ENCODE assay signal across 16 cellular contexts in genomic region chr4:111399523-111400135, GRCh38.
DNase-seq lines count a peak whose midpoint lies in the region; ATAC-seq, FAIRE-seq and TF ChIP-seq lines count a peak whose summit lies in the region.
"Had no signal": no experiment of that assay in that cellular context is flagged by ENCODE, and none has a peak within 500 bp of the region (broad histone marks: within the 10 kb centered on the region; RNA-seq: fewer than 3 reads in every experiment).

No MANE protein-coding gene starts in this region.

- TF ChIP-seq CTCF in brain (conservative IDR thresholded peaks at IDR 0.05) = no peak
- TF ChIP-seq CTCF in nephron (IDR thresholded peaks at IDR 0.05; ENCODE audit: unreplicated experiment in 3 of 3) = no peak
- no peak for TF ChIP-seq CTCF in pancreas (IDR thresholded peaks at IDR 0.05)
- no peak for TF ChIP-seq CTCF in body of pancreas (IDR thresholded peaks at IDR 0.05)

- no peak overlapping the region for H3K4me3 ChIP-seq in pancreas
- no peak overlapping the region for H3K4me3 ChIP-seq in body of pancreas
- H3K4me3 ChIP-seq: BLaER1, tibial artery had no signal

- intact Hi-C loops in pancreas (cut with DNase I) = no loop called here
- intact Hi-C loops in body of pancreas (cut with DNase I) = no loop called here

- H3K4me1 ChIP-seq in pancreas (no peaks in the 10 kb centered on the region), body of pancreas (no peaks in the 10 kb centered on the region)
- H3K4me1 ChIP-seq: BLaER1, parathyroid adenoma had no signal

- H3K27me3 ChIP-seq in pancreas (no peaks in the 10 kb centered on the region), body of pancreas (no peaks in the 10 kb centered on the region)
- H3K27me3 ChIP-seq: BLaER1, tibial artery had no signal

- H3K27ac Mint-ChIP-seq in brain (peak overlapping the region in 4 of 5 experiments; percentile 46 to 88 (median 72)), nephron (peak overlapping the region; percentile 15 to 86 (median 82))
- H3K27ac Mint-ChIP-seq: activated T-helper 1 cell treated with anti-CD3 and anti-CD28 coated beads, Interleukin-12 subunit alpha, Interleukin-12 subunit beta, Interleukin-2, Interleukin-4 antibody, amounts not matched to agents 30 ng/mL and 10 ng/mL and 1 ng/mL, durations not matched to agents 14 hours and 24 hours and 36 hours; dendritic cell treated with granulocyte-macrophage colony-stimulating factor and Interleukin-4, amounts not matched to agents 40 ng/mL and 50 ng/mL, for 4 days had no signal

- H3K9me3 Mint-ChIP-seq in brain (peaks cover 0 to 4% (median 3%) of the 10 kb centered on the region in 5 experiments), nephron (peaks cover 2% of the 10 kb centered on the region)
- H3K9me3 Mint-ChIP-seq: activated T-helper 1 cell treated with anti-CD3 and anti-CD28 coated beads, Interleukin-12 subunit alpha, Interleukin-12 subunit beta, Interleukin-2, Interleukin-4 antibody, amounts not matched to agents 30 ng/mL and 10 ng/mL and 1 ng/mL, durations not matched to agents 14 hours and 24 hours and 36 hours; dendritic cell treated with granulocyte-macrophage colony-stimulating factor and Interleukin-4, amounts not matched to agents 40 ng/mL and 50 ng/mL, for 4 days had no signal

- H3K36me3 ChIP-seq in pancreas = no peaks in the 10 kb centered on the region
- no peaks in the 10 kb centered on the region for H3K36me3 ChIP-seq in body of pancreas (replicated peaks in 1 of 2; ENCODE audit: insufficient read depth in 1 of 2, low read depth in 2 of 2)
- H3K36me3 ChIP-seq: BLaER1, tibial artery had no signal

- WGBS in pancreas, 2 donors = 45 to 52% methylated on average over 3 of the region's 3 CpGs
- 45 to 54% methylated on average over 3 of the region's 3 CpGs for WGBS in body of pancreas, 2 donors

- H3K4me3 Mint-ChIP-seq in brain = peak overlapping the region in 2 of 5 experiments; percentile 13 to 19
- H3K4me3 Mint-ChIP-seq in nephron = no peak overlapping the region
- H3K4me3 Mint-ChIP-seq: activated T-helper 1 cell treated with anti-CD3 and anti-CD28 coated beads, Interleukin-12 subunit alpha, Interleukin-12 subunit beta, Interleukin-2, Interleukin-4 antibody, amounts not matched to agents 30 ng/mL and 10 ng/mL and 1 ng/mL, durations not matched to agents 14 hours and 24 hours and 36 hours; dendritic cell treated with granulocyte-macrophage colony-stimulating factor and Interleukin-4, amounts not matched to agents 40 ng/mL and 50 ng/mL, for 4 days had no signal

- ATAC-seq in pancreas (no peak), body of pancreas (no peak)

- no peak overlapping the region for H3K27ac ChIP-seq in pancreas
- H3K27ac ChIP-seq in body of pancreas = no peak overlapping the region
- H3K27ac ChIP-seq: BLaER1, parathyroid adenoma, tibial artery had no signal

- H3K27me3 Mint-ChIP-seq in brain (peaks cover 4% of the 10 kb centered on the region), nephron (ENCODE audit: low read depth) (no peaks in the 10 kb centered on the region)
- H3K27me3 Mint-ChIP-seq: dendritic cell treated with granulocyte-macrophage colony-stimulating factor and Interleukin-4, amounts not matched to agents 40 ng/mL and 50 ng/mL, for 4 days had no signal

- FAIRE-seq in pancreas (lab: Jason Lieb, UNC) = no peak

- H3K9me3 ChIP-seq in pancreas (no peaks in the 10 kb centered on the region), body of pancreas (no peaks in the 10 kb centered on the region)
- H3K9me3 ChIP-seq: BLaER1, tibial artery had no signal

- H3K36me3 Mint-ChIP-seq in brain (no peaks in the 10 kb centered on the region), nephron (ENCODE audit: low read depth) (no peaks in the 10 kb centered on the region)

- DNase-seq in COR-L47 (lab: John Stamatoyannopoulos, UW) = peak; percentile 42
- peak; percentile 74 for DNase-seq in NCI-H1694 treated with DMSO at 0.1 percent for 48 hours (lab: John Stamatoyannopoulos, UW)
- no peak for DNase-seq in NCI-H526 treated with DMSO at 0.1 percent for 48 hours (lab: John Stamatoyannopoulos, UW)
- no peak for DNase-seq in SKM-1 treated with dmso at 0.1 percent for 144 hours (lab: John Stamatoyannopoulos, UW; ENCODE audit: unreplicated experiment)
- DNase-seq in pancreas = no peak
- DNase-seq in body of pancreas = no peak
- DNase-seq: DND-41, NCI-H2227 treated with DMSO at 0.1 percent for 48 hours, RPMI8226, tibial artery had no signal

- TF ChIP-seq POLR2A in body of pancreas (IDR thresholded peaks at IDR 0.05) = no peak

- H3K4me1 Mint-ChIP-seq in brain (peaks cover 56% of the 10 kb centered on the region), nephron (peaks cover 39% of the 10 kb centered on the region)

Comparison
In these comparisons a context has a peak if more than half of its experiments do, and no peak if none do; other contexts are left out.
1. DNase-seq: peak in COR-L47 (single experiment) and NCI-H1694 treated with DMSO at 0.1 percent for 48 hours (single experiment); none in NCI-H526 treated with DMSO at 0.1 percent for 48 hours (single experiment), SKM-1 treated with dmso at 0.1 percent for 144 hours (single experiment), pancreas (0 of 6) and body of pancreas (0 of 4).